Comparison of ENCODE assay signal across 12 cellular contexts in the genomic region with DNA sequence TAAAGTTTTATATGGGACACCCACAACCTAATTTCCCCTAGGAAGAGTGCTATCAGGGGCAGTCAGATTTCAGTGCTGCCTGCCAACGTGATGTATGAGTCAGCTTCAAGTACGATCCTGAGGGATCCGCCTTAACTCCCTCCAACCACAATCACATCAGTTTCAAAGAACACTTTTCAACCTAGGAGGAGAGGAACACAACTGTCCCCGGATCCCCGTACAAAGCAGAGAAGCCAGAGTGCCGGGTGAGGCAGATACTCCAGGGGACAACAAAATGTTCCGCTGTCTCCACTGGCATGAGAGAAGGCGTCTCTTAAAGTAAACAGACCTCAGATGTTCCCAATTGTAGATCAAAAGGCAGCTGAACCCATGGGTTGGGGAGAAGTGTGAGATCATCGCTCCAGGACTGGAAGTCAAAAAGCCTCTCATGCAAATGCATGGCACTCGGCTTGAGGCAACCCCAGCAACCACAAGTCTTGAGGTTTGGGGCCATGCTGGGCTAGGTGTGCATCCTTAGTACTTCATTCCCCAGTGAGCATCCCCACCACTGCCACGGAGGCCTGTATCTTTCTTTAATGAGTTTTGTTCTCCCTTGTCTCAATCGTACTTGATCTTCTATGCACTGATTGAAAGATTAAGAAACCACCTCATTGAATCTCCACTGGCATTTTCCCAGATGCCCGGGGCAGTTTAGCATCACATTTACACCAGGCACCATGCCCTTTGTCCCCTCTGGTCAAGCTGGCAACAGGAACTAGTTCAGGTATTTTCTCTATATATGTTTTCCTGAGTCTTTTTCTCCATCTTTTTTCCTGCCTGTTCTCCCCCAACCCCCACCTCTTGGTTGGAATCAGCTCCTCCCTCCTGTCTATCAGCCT.
A peak's percentile ranks its signal among the peaks of the same experiment; 100 is the strongest.
DNase-seq lines count a peak whose midpoint lies in the region; ATAC-seq, FAIRE-seq and TF ChIP-seq lines count a peak whose summit lies in the region.
"Had no signal": no experiment of that assay in that cellular context is flagged by ENCODE, and none has a peak within 500 bp of the region (broad histone marks: within the 10 kb centered on the region; RNA-seq: fewer than 3 reads in every experiment).

No MANE protein-coding gene starts in this region.

- H3K9me3 ChIP-seq in A549: no peaks in the 10 kb centered on the region
- H3K9me3 ChIP-seq in sigmoid colon: no peaks in the 10 kb centered on the region
- H3K9me3 ChIP-seq: adrenal gland, BLaER1 had no signal

- H3K4me3 ChIP-seq in A549 (no peak overlapping the region), sigmoid colon (no peak overlapping the region)
- H3K4me3 ChIP-seq: adrenal gland, BLaER1 had no signal

- H3K4me1 ChIP-seq in A549 (peaks cover 13% of the 10 kb centered on the region; the same call in 1 of the 3 replicates), sigmoid colon (peaks cover 0 to 3% (median 0%) of the 10 kb centered on the region in 4 donors)

- H3K4me1 Mint-ChIP-seq in endothelial cell (ENCODE audit: unreplicated experiment): no peaks in the 10 kb centered on the region

- no peaks in the 10 kb centered on the region for H3K36me3 Mint-ChIP-seq in endothelial cell (ENCODE audit: low read depth, unreplicated experiment)

- H3K27ac Mint-ChIP-seq in endothelial cell (ENCODE audit: unreplicated experiment): no peak overlapping the region

- H3K27ac ChIP-seq in A549 (peak overlapping the region; percentile 48 to 75; a peak in 5 of 6 replicates), sigmoid colon (no peak overlapping the region)
- H3K27ac ChIP-seq: adrenal gland, BLaER1, HL-60 had no signal

- peak; percentile 77 to 84; a peak in 5 of 6 replicates for ATAC-seq in A549
- no peak for ATAC-seq in GM18861 (IDR thresholded peaks at IDR 0.05; ENCODE audit: unreplicated experiment)

- intact Hi-C loops in sigmoid colon (cut with DNase I): no loop called here

- TF ChIP-seq CTCF in A549 (IDR thresholded peaks at IDR 0.05) (no peak), endothelial cell (IDR thresholded peaks at IDR 0.05; ENCODE audit: unreplicated experiment) (no peak), sigmoid colon (IDR thresholded peaks at IDR 0.05) (no peak)

- H3K4me2 ChIP-seq in A549: peak overlapping the region; percentile 65
- H3K4me2 ChIP-seq: BLaER1 had no signal

- CTCF ChIA-PET in A549 (lab: Yijun Ruan, JAX): interaction anchor here (0.6 to 2.9 kb wide), 4 partner anchors 12 to 354 kb away, joined by 3 to 15 read pairs (median 4); partner anchors contain the start of gene CCBE1

- TF ChIP-seq POLR2A in A549 (IDR thresholded peaks at IDR 0.05; ENCODE audit: low read length) (no peak), H54 (IDR thresholded peaks at IDR 0.05; ENCODE audit: low read depth, low read length) (no peak), sigmoid colon (IDR thresholded peaks at IDR 0.05) (no peak)

- FAIRE-seq in A549 (lab: Jason Lieb, UNC): no peak
- peak; percentile 52 for FAIRE-seq in H54 (lab: Jason Lieb, UNC)

- H3K27me3 ChIP-seq in sigmoid colon: no peaks in the 10 kb centered on the region
- H3K27me3 ChIP-seq: adrenal gland, BLaER1 had no signal

- POLR2A ChIA-PET in A549 (lab: Yijun Ruan, JAX): interaction anchor here (0.6 kb wide), 1 partner anchor 87 kb away, joined by 11 read pairs; no protein-coding TSS in a partner anchor

- WGBS in A549 (ENCODE audit: missing lambda C conversion rate): 15% methylated on average over 11 of the region's 13 CpGs
- 49 to 62% methylated on average over 13 of the region's 13 CpGs for WGBS in sigmoid colon, 2 donors

- H3K4me3 Mint-ChIP-seq in endothelial cell (ENCODE audit: unreplicated experiment): no peak overlapping the region

- no peaks in the 10 kb centered on the region for H3K9me3 Mint-ChIP-seq in endothelial cell (ENCODE audit: unreplicated experiment)

- DNase-seq in A549 (ENCODE audit: low read depth in 1 of 2, low spot score in 1 of 2) (peak; percentile 10 to 27), H54 (ENCODE audit: insufficient read length, low spot score) (peak; percentile 61), SW480 (ENCODE audit: low spot score) (peak; percentile 61), hepatic stellate cell (ENCODE audit: low spot score) (peak; percentile 73), endothelial cell (ENCODE audit: low spot score) (no peak), sigmoid colon (no peak), midbrain (lab: John Stamatoyannopoulos, UW) (no peak)
- DNase-seq: substantia nigra had no signal

- TF ChIP-seq EP300 in A549 (IDR thresholded peaks at IDR 0.05) (no peak), sigmoid colon (IDR thresholded peaks at IDR 0.05) (no peak)

- no peaks in the 10 kb centered on the region for H3K36me3 ChIP-seq in sigmoid colon
- H3K36me3 ChIP-seq: adrenal gland, BLaER1 had no signal

- no peak for TF ChIP-seq RAD21 in A549 (conservative IDR thresholded peaks at IDR 0.05 in 1 of 2, IDR thresholded peaks at IDR 0.05 in 1 of 2)

- H3K27me3 Mint-ChIP-seq in endothelial cell (ENCODE audit: unreplicated experiment): no peaks in the 10 kb centered on the region

TF ChIP-seq in A549, 52 proteins besides CTCF, POLR2A, EP300 and RAD21:
- TF ChIP-seq CBX8 (IDR thresholded peaks at IDR 0.05) (no peak), GATA3 (IDR thresholded peaks at IDR 0.05; ENCODE audit: borderline replicate concordance) (no peak), RARB (CRISPR knock-in tag; IDR thresholded peaks at IDR 0.05) (no peak), CBX2 (IDR thresholded peaks at IDR 0.05; ENCODE audit: borderline replicate concordance, low read depth) (no peak), HOXB13 (CRISPR knock-in tag; IDR thresholded peaks at IDR 0.05; ENCODE audit: low read depth) (no peak), RFX5 (IDR thresholded peaks at IDR 0.05) (no peak), JUNB (IDR thresholded peaks at IDR 0.05) (no peak), HOXA7 (CRISPR knock-in tag; IDR thresholded peaks at IDR 0.05) (no peak), SREBF2 (IDR thresholded peaks at IDR 0.05) (no peak)

Comparison
In these comparisons a context has a peak if more than half of its experiments do, and no peak if none do; other contexts are left out.
1. DNase-seq: peak in A549 (2 of 2), H54 (single experiment), SW480 (single experiment) and hepatic stellate cell (single experiment); none in endothelial cell (single experiment), sigmoid colon (single experiment) and midbrain (single experiment).
2. H3K27ac ChIP-seq: peak in A549 (2 of 2); none in sigmoid colon (0 of 4).